12 cellular contexts compared by ENCODE assay signal in the genomic region with DNA sequence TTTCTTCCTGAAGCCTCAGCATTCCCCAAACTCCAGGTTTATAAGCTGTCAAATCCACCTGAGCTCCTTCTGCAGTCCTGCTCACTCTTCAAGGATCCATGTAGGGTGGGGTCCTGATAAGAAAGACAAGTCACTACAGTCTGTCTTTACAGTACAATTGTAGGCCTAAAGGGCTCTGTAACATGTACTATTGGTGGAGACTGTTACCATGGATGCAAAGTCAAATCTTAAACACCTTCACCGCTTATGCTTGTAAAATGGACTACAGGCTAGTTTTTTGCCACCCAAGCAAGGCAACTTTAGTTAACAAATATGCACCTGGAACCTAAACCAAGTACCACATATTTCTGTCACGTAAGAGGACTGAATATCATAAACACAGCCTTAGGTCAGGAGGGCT. TPM values are rescaled to one million over a fixed set of nuclear protein-coding genes. Genes with fewer than 3 reads are reported as not detected.
DNase-seq lines count a peak whose midpoint lies in the region; ATAC-seq, FAIRE-seq and TF ChIP-seq lines count a peak whose summit lies in the region.
"Had no signal": no experiment of that assay in that cellular context is flagged by ENCODE, and none has a peak within 500 bp of the region (broad histone marks: within the 10 kb centered on the region; RNA-seq: fewer than 3 reads in every experiment).

No MANE protein-coding gene starts in this region.

- peaks cover 87% of the 10 kb centered on the region for H3K4me1 Mint-ChIP-seq in activated naive CD8-positive, alpha-beta T cell treated with anti-CD3 and anti-CD28 coated beads, Interleukin-2, amount 50 U/mL, for 24 hours

- 84 to 88% methylated on average over 2 of the region's 2 CpGs for WGBS in heart right ventricle, 2 donors
- WGBS in mesenchymal stem cell, result 81% methylated on average over 2 of the region's 2 CpGs
- 89 to 90% methylated on average over 2 of the region's 2 CpGs for WGBS in upper lobe of left lung, 2 donors

- peak overlapping the region; percentile 54 for H2BK120ac ChIP-seq in mesenchymal stem cell (ENCODE audit: low read depth, low read length)

- DNase-seq in heart right ventricle, result no peak
- no peak for DNase-seq in left ventricle myocardium superior
- no peak for DNase-seq in activated naive CD8-positive, alpha-beta T cell treated with anti-CD3 and anti-CD28 coated beads, Interleukin-2, amount 50 U/mL, for 24 hours
- no peak for DNase-seq in mesenchymal stem cell
- no peak for DNase-seq in upper lobe of left lung
- no peak for DNase-seq in NCI-H1436 treated with DMSO at 0.1 percent for 48 hours (lab: John Stamatoyannopoulos, UW)
- DNase-seq in RCC 7860 (ENCODE audit: low spot score), result no peak
- no peak for DNase-seq in SJCRH30
- DNase-seq: NCI-H1694 treated with DMSO at 0.1 percent for 48 hours had no signal

- H2AFZ ChIP-seq in mesenchymal stem cell (ENCODE audit: low read depth, low read length), result no peak overlapping the region

- H3K27ac Mint-ChIP-seq in activated naive CD8-positive, alpha-beta T cell treated with anti-CD3 and anti-CD28 coated beads, Interleukin-2, amount 50 U/mL, for 24 hours, result peak overlapping the region; percentile 97

- intact Hi-C loops in heart right ventricle (cut with DNase I), result loop anchor here in 1 of 10 donors (5.0 kb wide), 1 partner anchor 43 kb away; a partner anchor contains a TSS
- intact Hi-C loops in left ventricle myocardium superior (cut with micrococcal nuclease), result no loop called here

- TF ChIP-seq EP300 in upper lobe of left lung (IDR thresholded peaks at IDR 0.05), result no peak

- TF ChIP-seq CTCF in heart right ventricle (IDR thresholded peaks at IDR 0.05), result no peak
- no peak for TF ChIP-seq CTCF in upper lobe of left lung (IDR thresholded peaks at IDR 0.05)

- H3K4me3 Mint-ChIP-seq in activated naive CD8-positive, alpha-beta T cell treated with anti-CD3 and anti-CD28 coated beads, Interleukin-2, amount 50 U/mL, for 24 hours, result peak overlapping the region; percentile 34

- H3K4me1 ChIP-seq in heart right ventricle (peaks cover 3 to 88% (median 73%) of the 10 kb centered on the region in 9 donors), mesenchymal stem cell (ENCODE audit: control insufficient read depth, insufficient read depth, low read depth, low read length) (peaks cover 3% of the 10 kb centered on the region), upper lobe of left lung (peaks cover 4 to 27% (median 25%) of the 10 kb centered on the region in 4 donors), SJCRH30 (peaks cover 19% of the 10 kb centered on the region)

- H2BK12ac ChIP-seq in mesenchymal stem cell (ENCODE audit: low read length in 2 of 2), result peak overlapping the region; percentile 38 to 77

- no peak overlapping the region for H4K91ac ChIP-seq in mesenchymal stem cell (ENCODE audit: low read length)

- no peak overlapping the region for H2BK15ac ChIP-seq in mesenchymal stem cell (ENCODE audit: low read depth, poor library complexity, severe bottlenecking)

- no peak overlapping the region for H3K4me3 ChIP-seq in heart right ventricle
- no peak overlapping the region for H3K4me3 ChIP-seq in mesenchymal stem cell (ENCODE audit: insufficient read depth in 1 of 2, low read depth in 1 of 2, low read length in 2 of 2)
- no peak overlapping the region for H3K4me3 ChIP-seq in upper lobe of left lung
- H3K4me3 ChIP-seq in SJCRH30, result no peak overlapping the region
- H3K4me3 ChIP-seq: BLaER1 treated with 17β-estradiol and CSF1 and Interleukin-3, amounts not matched to agents 10 nM and 100 nM had no signal

- peak overlapping the region; percentile 5 to 68 for H3K18ac ChIP-seq in mesenchymal stem cell (ENCODE audit: low read depth in 1 of 2, low read length in 2 of 2)

- H3K27me3 Mint-ChIP-seq in activated naive CD8-positive, alpha-beta T cell treated with anti-CD3 and anti-CD28 coated beads, Interleukin-2, amount 50 U/mL, for 24 hours, result no peaks in the 10 kb centered on the region

- peak overlapping the region; percentile 57 for H3K9ac ChIP-seq in mesenchymal stem cell (ENCODE audit: low read length)
- H3K9ac ChIP-seq: BLaER1 treated with 17β-estradiol and CSF1 and Interleukin-3, amounts not matched to agents 10 nM and 100 nM had no signal

- H3K4ac ChIP-seq in mesenchymal stem cell (ENCODE audit: low read depth in 1 of 2, low read length in 2 of 2), result peak overlapping the region; percentile 46 to 64

- H3K9me3 ChIP-seq in heart right ventricle (no peaks in the 10 kb centered on the region), mesenchymal stem cell (ENCODE audit: control insufficient read depth, low read length) (no peaks in the 10 kb centered on the region), upper lobe of left lung (no peaks in the 10 kb centered on the region), SJCRH30 (replicated peaks) (no peaks in the 10 kb centered on the region; the same call in 1 of the 2 replicates)
- H3K9me3 ChIP-seq: BLaER1 treated with 17β-estradiol and CSF1 and Interleukin-3, amounts not matched to agents 10 nM and 100 nM had no signal

- TF ChIP-seq POLR2A in upper lobe of left lung (IDR thresholded peaks at IDR 0.05), result no peak

- H3K14ac ChIP-seq in mesenchymal stem cell (ENCODE audit: low read length in 2 of 2), result no peak overlapping the region

- H3K27ac ChIP-seq in heart right ventricle (peak overlapping the region in 9 of 10 donors; percentile 34 to 80 (median 76)), mesenchymal stem cell (ENCODE audit: low read length, poor library complexity, severe bottlenecking) (peak overlapping the region; percentile 69), upper lobe of left lung (peak overlapping the region; percentile 40 to 66 (median 55)), SJCRH30 (no peak overlapping the region)
- H3K27ac ChIP-seq: BLaER1 treated with 17β-estradiol and CSF1 and Interleukin-3, amounts not matched to agents 10 nM and 100 nM; HL-60 had no signal

- no peak for FAIRE-seq in RCC 7860 (lab: Jason Lieb, UNC)
- FAIRE-seq: GM19239 had no signal

- H4K8ac ChIP-seq in mesenchymal stem cell (ENCODE audit: low read length), result peak overlapping the region; percentile 27

- H2AK5ac ChIP-seq in mesenchymal stem cell (ENCODE audit: low read length, severe bottlenecking), result peak overlapping the region; percentile 91

- H3K4me2 ChIP-seq in mesenchymal stem cell (ENCODE audit: low read length, poor library complexity, severe bottlenecking), result no peak overlapping the region
- H3K4me2 ChIP-seq: BLaER1 treated with 17β-estradiol and CSF1 and Interleukin-3, amounts not matched to agents 10 nM and 100 nM had no signal

- H3K36me3 Mint-ChIP-seq in activated naive CD8-positive, alpha-beta T cell treated with anti-CD3 and anti-CD28 coated beads, Interleukin-2, amount 50 U/mL, for 24 hours (ENCODE audit: low read depth), result peaks cover 80% of the 10 kb centered on the region

- H3K23ac ChIP-seq in mesenchymal stem cell (ENCODE audit: low read length in 2 of 2), result no peak overlapping the region

- H2BK5ac ChIP-seq in mesenchymal stem cell (ENCODE audit: low read depth, low read length, poor library complexity, severe bottlenecking), result peak overlapping the region; percentile 34

- ATAC-seq in heart right ventricle (no peak), left ventricle myocardium superior (no peak), upper lobe of left lung (ENCODE audit: low FRiP score in 2 of 2) (no peak)
- ATAC-seq in activated naive CD8-positive, alpha-beta T cell treated with anti-CD3 and anti-CD28 coated beads, Interleukin-2, amount 50 U/mL, for 24 hours, result no peak

- peaks cover 0 to 27% (median 0%) of the 10 kb centered on the region in 9 donors for H3K36me3 ChIP-seq in heart right ventricle
- H3K36me3 ChIP-seq in mesenchymal stem cell (ENCODE audit: control insufficient read depth in 1 of 2, insufficient read depth in 2 of 2, low read depth in 1 of 2, low read length in 2 of 2), result peaks cover 4 to 56% of the 10 kb centered on the region in 2 experiments
- no peaks in the 10 kb centered on the region for H3K36me3 ChIP-seq in upper lobe of left lung
- no peaks in the 10 kb centered on the region for H3K36me3 ChIP-seq in SJCRH30

- H3K79me1 ChIP-seq in mesenchymal stem cell (replicated peaks; ENCODE audit: low read length, poor library complexity, severe bottlenecking), result peaks cover 12% of the 10 kb centered on the region

- H3K27me3 ChIP-seq in heart right ventricle (no peaks in the 10 kb centered on the region), mesenchymal stem cell (ENCODE audit: control insufficient read depth in 1 of 2, insufficient read depth in 1 of 2, low read length in 2 of 2) (no peaks in the 10 kb centered on the region), upper lobe of left lung (no peaks in the 10 kb centered on the region), SJCRH30 (no peaks in the 10 kb centered on the region)
- H3K27me3 ChIP-seq: BLaER1 treated with 17β-estradiol and CSF1 and Interleukin-3, amounts not matched to agents 10 nM and 100 nM had no signal

- peaks cover 6% of the 10 kb centered on the region for H3K9me3 Mint-ChIP-seq in activated naive CD8-positive, alpha-beta T cell treated with anti-CD3 and anti-CD28 coated beads, Interleukin-2, amount 50 U/mL, for 24 hours

RNA-seq across cellular contexts. Expression of a gene that starts 44.7 kb away (rescaled TPM):
- total RNA-seq in heart right ventricle (10 to 100 TPM; 31.2 to 72.7 (median 46.0) TPM), left ventricle myocardium superior (60.3 TPM), upper lobe of left lung (10 to 100 TPM; 30.3 to 85.9 (median 32.0) TPM)
- polyA plus RNA-seq in heart right ventricle, result 10 to 100 TPM; 14.2 to 61.7 TPM
- 19.3 TPM for polyA plus RNA-seq in mesenchymal stem cell (2013, experiment 1 of 2)
- 16.9 TPM for polyA plus RNA-seq in mesenchymal stem cell (2013, experiment 2 of 2)
- total RNA-seq in SJCRH30 (2014; rRNA removed; shearing (Covaris generic)), result 15.7 and 22.3 TPM in 2 replicates
